Comparison of ENCODE assay signal across 8 cellular contexts in the genomic region with DNA sequence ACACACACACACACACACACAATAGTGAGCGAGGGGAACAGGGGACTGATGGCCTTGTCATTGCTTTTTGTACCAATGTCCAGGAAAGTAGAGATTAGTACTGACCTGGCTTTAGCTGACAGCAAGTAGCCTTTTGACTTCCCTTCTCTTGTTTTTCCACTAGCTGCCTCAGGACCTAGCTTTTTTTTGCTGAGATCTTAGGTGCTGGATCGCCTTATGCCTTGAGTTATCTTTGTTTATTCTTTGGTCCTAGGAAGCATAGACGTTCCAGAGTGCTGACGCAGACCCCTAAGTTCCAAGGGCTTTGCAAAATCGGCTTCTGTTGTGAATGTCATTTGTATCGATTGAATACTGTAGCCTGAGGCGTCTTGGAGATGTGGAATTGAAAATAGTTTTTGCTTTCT. TPM values are rescaled to one million over a fixed set of nuclear protein-coding genes. Genes with fewer than 3 reads are reported as not detected.
DNase-seq lines count a peak whose midpoint lies in the region; ATAC-seq, FAIRE-seq and TF ChIP-seq lines count a peak whose summit lies in the region.

A gene with protein sequence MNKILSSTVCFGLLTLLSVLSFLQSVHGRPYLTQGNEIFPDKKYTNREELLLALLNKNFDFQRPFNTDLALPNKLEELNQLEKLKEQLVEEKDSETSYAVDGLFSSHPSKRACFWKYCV (minus strand): TSS at position 218 of the 404 bp plus-strand sequence. CDS start 48,337 bp downstream, outside the sequence.

- peaks cover 24% of the 10 kb centered on the region for H3K4me1 ChIP-seq in CD4-positive, alpha-beta memory T cell (ENCODE audit: insufficient read depth, low read length)
- H3K4me1 ChIP-seq in KMS-11 (ENCODE audit: low read depth, poor library complexity, severe bottlenecking) (peaks cover 53% of the 10 kb centered on the region), small intestine (ENCODE audit: control insufficient read depth in 2 of 2, insufficient read depth in 1 of 2, low read depth in 1 of 2, low read length in 1 of 2) (peaks cover 1 to 8% of the 10 kb centered on the region in 2 donors)

- peaks cover 13 to 29% (median 22%) of the 10 kb centered on the region in 4 donors for H3K4me1 Mint-ChIP-seq in CD4-positive, alpha-beta memory T cell
- peaks cover 37 to 65% of the 10 kb centered on the region in 2 donors for H3K4me1 Mint-ChIP-seq in immature natural killer cell

- no peaks in the 10 kb centered on the region for H3K27me3 ChIP-seq in CD4-positive, alpha-beta memory T cell (ENCODE audit: insufficient read depth, low read length)
- H3K27me3 ChIP-seq in KMS-11 (ENCODE audit: insufficient read depth, low read depth) (no peaks in the 10 kb centered on the region), small intestine (ENCODE audit: control insufficient read depth in 2 of 2, insufficient read depth in 2 of 2, low read length in 2 of 2) (no peaks in the 10 kb centered on the region)

- WGBS in small intestine, 3 donors: 10 to 19% (median 10%) methylated on average over 7 of the region's 7 CpGs

- H3K4me3 ChIP-seq in CD4-positive, alpha-beta memory T cell (ENCODE audit: low read length in 2 of 2): peak within 1 kb of the TSS in 1 of 2 donors; percentile 58
- H3K4me3 ChIP-seq in KMS-11 (IDR thresholded peaks at IDR 0.05; ENCODE audit: insufficient read depth, low read depth, low read length): no peak within 1 kb of the TSS
- peak within 1 kb of the TSS; percentile 88 for H3K4me3 ChIP-seq in astrocyte of the spinal cord (ENCODE audit: low read depth, low read length)
- H3K4me3 ChIP-seq in small intestine (ENCODE audit: low read depth in 1 of 2, low read length in 2 of 2): peak within 1 kb of the TSS; percentile 95 to 100

- H3K27ac Mint-ChIP-seq in CD4-positive, alpha-beta memory T cell: peak within 1 kb of the TSS in 6 of 7 donors; percentile 44 to 92 (median 66)
- peak within 1 kb of the TSS; percentile 13 to 89 (median 76) for H3K27ac Mint-ChIP-seq in immature natural killer cell

- TF ChIP-seq CTCF in KMS-11 (conservative IDR thresholded peaks at IDR 0.05; ENCODE audit: low read depth, low read length) (no peak), astrocyte of the spinal cord (IDR thresholded peaks at IDR 0.05; ENCODE audit: low read depth, low read length) (no peak)

- CTCF ChIA-PET in CD4-positive, alpha-beta memory T cell (lab: Charles Lee; ENCODE audit: partially characterized antibody): no interaction called here

- ATAC-seq in HG02610 (IDR thresholded peaks at IDR 0.05; ENCODE audit: unreplicated experiment): no peak

- H3K27me3 Mint-ChIP-seq in CD4-positive, alpha-beta memory T cell: peaks cover 0 to 11% of the 10 kb centered on the region in 2 donors
- H3K27me3 Mint-ChIP-seq in immature natural killer cell (ENCODE audit: low read depth in 3 of 3): peaks cover 0 to 4% (median 0%) of the 10 kb centered on the region in 3 donors

- H2AFZ ChIP-seq in KMS-11 (ENCODE audit: low read depth): peak within 1 kb of the TSS; percentile 92

- peaks cover 5% of the 10 kb centered on the region; the same call in 1 of the 2 replicates for H4K20me1 ChIP-seq in KMS-11 (ENCODE audit: insufficient read depth)

- no peaks in the 10 kb centered on the region for H3K36me3 ChIP-seq in CD4-positive, alpha-beta memory T cell (ENCODE audit: insufficient read depth, low read length)
- H3K36me3 ChIP-seq in KMS-11 (ENCODE audit: insufficient read depth) (no peaks in the 10 kb centered on the region), small intestine (ENCODE audit: control insufficient read depth in 2 of 2, insufficient read depth in 2 of 2, low read length in 2 of 2) (no peaks in the 10 kb centered on the region)

- peak within 1 kb of the TSS; percentile 76 to 89 (median 84) for H3K4me3 Mint-ChIP-seq in CD4-positive, alpha-beta memory T cell
- peak within 1 kb of the TSS; percentile 81 to 89 (median 83) for H3K4me3 Mint-ChIP-seq in immature natural killer cell

- DNase-seq in CD4-positive, alpha-beta memory T cell: no peak
- DNase-seq in astrocyte of the spinal cord (ENCODE audit: low read depth, low spot score): peak; percentile 84
- peak in 1 of 3 donors; percentile 2 for DNase-seq in immature natural killer cell
- DNase-seq in small intestine: peak; percentile 25
- DNase-seq in KG1 (lab: John Stamatoyannopoulos, UW): no peak
- DNase-seq in head of caudate nucleus: no peak

- peaks cover 62% of the 10 kb centered on the region for H3K79me2 ChIP-seq in KMS-11 (ENCODE audit: insufficient read depth, low read depth)

- peak within 1 kb of the TSS; percentile 80 for H3K4me2 ChIP-seq in KMS-11

- H3K9me3 ChIP-seq in CD4-positive, alpha-beta memory T cell (ENCODE audit: control insufficient read depth in 1 of 2, low read length in 2 of 2): no peaks in the 10 kb centered on the region
- no peaks in the 10 kb centered on the region for H3K9me3 ChIP-seq in small intestine (ENCODE audit: control insufficient read depth, low read depth)

- POLR2A ChIA-PET in CD4-positive, alpha-beta memory T cell (lab: Charles Lee; ENCODE audit: partially characterized antibody): no interaction called here

- FAIRE-seq in small intestine (lab: Jason Lieb, UNC): no peak

- H3K27ac ChIP-seq in CD4-positive, alpha-beta memory T cell (ENCODE audit: low read depth, low read length): peak within 1 kb of the TSS; percentile 40
- peak within 1 kb of the TSS; percentile 87 for H3K27ac ChIP-seq in KMS-11
- peak within 1 kb of the TSS; percentile 91 to 97 for H3K27ac ChIP-seq in small intestine (ENCODE audit: low read depth in 1 of 2, low read length in 1 of 2)

- in situ Hi-C loops in astrocyte of the spinal cord (cut with HindIII; ENCODE audit: low sequenced_read_pairs): no loop called here

- intact Hi-C loops in CD4-positive, alpha-beta memory T cell (cut with micrococcal nuclease): no loop called here
- intact Hi-C loops in head of caudate nucleus (cut with DNase I): no loop called here

- H3K9ac ChIP-seq in KMS-11: peak within 1 kb of the TSS; percentile 97

- H3K36me3 Mint-ChIP-seq in CD4-positive, alpha-beta memory T cell: peaks cover 0 to 2% of the 10 kb centered on the region in 2 donors
- H3K36me3 Mint-ChIP-seq in immature natural killer cell: no peaks in the 10 kb centered on the region

- no peaks in the 10 kb centered on the region for H3K9me3 Mint-ChIP-seq in CD4-positive, alpha-beta memory T cell
- no peaks in the 10 kb centered on the region for H3K9me3 Mint-ChIP-seq in immature natural killer cell

RNA-seq across cellular contexts. Expression of the gene that starts here (rescaled TPM):
- not detected for total RNA-seq in CD4-positive, alpha-beta memory T cell
- not detected for polyA plus RNA-seq in CD4-positive, alpha-beta memory T cell
- polyA plus RNA-seq in immature natural killer cell: not detected
- under 1 TPM in 1 of 3 donors, not detected in 2; 0.09 TPM for polyA plus RNA-seq in small intestine

Comparison
In these comparisons a context has a peak if more than half of its experiments do, and no peak if none do; other contexts are left out.
1. Peak in DNase-seq, H3K4me3 ChIP-seq and H3K27ac ChIP-seq in small intestine; RNA of the gene not detected or under 1 TPM.
2. H3K27ac ChIP-seq: peak in every context shown above with its lines; median percentile 94 in small intestine; 87 in KMS-11; 40 in CD4-positive, alpha-beta memory T cell.